In genomic region chr1:203104789-203105188, GRCh38 we compare ENCODE assay signal across 28 cellular contexts. TPM values are rescaled to one million over a fixed set of nuclear protein-coding genes. Genes with fewer than 3 reads are reported as not detected.
"Had no signal": no experiment of that assay in that cellular context is flagged by ENCODE, and none has a peak within 500 bp of the region (broad histone marks: within the 10 kb centered on the region; RNA-seq: fewer than 3 reads in every experiment).

No MANE protein-coding gene starts in this region.

- H3K9me3 ChIP-seq: pancreas, testis, upper lobe of right lung, vagina had no signal

- H3K4me3 ChIP-seq: heart right ventricle, pancreas, spleen, testis, tibial nerve, upper lobe of right lung, vagina had no signal

- H3K36me3 ChIP-seq: heart right ventricle, pancreas, spleen, tibial nerve, upper lobe of right lung, vagina had no signal

- H3K4me1 ChIP-seq: pancreas, upper lobe of right lung, vagina had no signal

- ATAC-seq: esophagus mucosa; heart right ventricle; pancreas; right cardiac atrium; stimulated activated naive B cell treated with anti-CD40 and anti-IgM and Interleukin-4, amounts not matched to agents 10 μg/mL and 1 μg/mL and 100 μg/mL, for 72 hours; stimulated activated naive CD8-positive, alpha-beta T cell treated with anti-CD3 and anti-CD28 coated beads, Interleukin-15, amount 100 ng/mL, for 72 hours; upper lobe of right lung had no signal

- DNase-seq: effector memory CD4-positive, alpha-beta T cell; heart right ventricle; hypothalamus; kidney glomerular epithelial cell; mesendoderm; naive B cell; occipital lobe; pancreas; right cardiac atrium; spleen; stimulated activated CD4-positive, alpha-beta T cell treated with anti-CD3 and anti-CD28 coated beads, Interleukin-15, amount 100 ng/mL, for 24 hours; stimulated activated CD4-positive, alpha-beta T cell treated with anti-CD3 and anti-CD28 coated beads, Interleukin-1b, Interleukin-23, amount 100 ng/mL, for 48 hours; stimulated activated CD4-positive, alpha-beta T cell treated with anti-CD3 and anti-CD28 coated beads, Interleukin-4, amount 100 ng/mL, for 24 hours; stimulated activated naive B cell treated with anti-CD40 and anti-IgM and Interleukin-4, amounts not matched to agents 10 μg/mL and 1 μg/mL and 100 μg/mL, for 72 hours; stimulated activated naive CD8-positive, alpha-beta T cell treated with anti-CD3 and anti-CD28 coated beads, Interleukin-15, amount 100 ng/mL, for 72 hours; testis; upper lobe of right lung had no signal

- H3K27ac ChIP-seq: heart right ventricle, pancreas, spleen, testis, tibial nerve, upper lobe of right lung, vagina had no signal

- H3K27me3 ChIP-seq: testis, tibial nerve, upper lobe of right lung, vagina had no signal

- FAIRE-seq: endometrium, frontal cortex, islet of Langerhans, pancreas had no signal

RNA-seq across cellular contexts. Expression of gene MYOG, which starts 19.0 kb away (rescaled TPM):
- total RNA-seq: esophagus mucosa, fibroblast of lung, heart right ventricle, liver, lung microvascular endothelial cell, occipital lobe, pancreas, progenitor cell of endocrine pancreas, right cardiac atrium, spleen, subcutaneous adipose tissue, tibial nerve, upper lobe of right lung, vagina had no signal
- polyA plus RNA-seq: fibroblast of lung, liver, right cardiac atrium, spleen had no signal

RNA-seq across cellular contexts. Expression of gene ADORA1, which starts 22.7 kb away (rescaled TPM):
- total RNA-seq: lung microvascular endothelial cell had no signal
